In genomic region chr2:28209312-28209711, GRCh38 we compare ENCODE assay signal across 1 cellular context.
TF ChIP-seq lines count a peak whose summit lies in the region.

No MANE protein-coding gene starts in this region.

TF ChIP-seq in GM23338, 12 proteins besides CTCF, POLR2A, EP300 and RAD21 (continued from another document):
- TF ChIP-seq, protein P1, sequence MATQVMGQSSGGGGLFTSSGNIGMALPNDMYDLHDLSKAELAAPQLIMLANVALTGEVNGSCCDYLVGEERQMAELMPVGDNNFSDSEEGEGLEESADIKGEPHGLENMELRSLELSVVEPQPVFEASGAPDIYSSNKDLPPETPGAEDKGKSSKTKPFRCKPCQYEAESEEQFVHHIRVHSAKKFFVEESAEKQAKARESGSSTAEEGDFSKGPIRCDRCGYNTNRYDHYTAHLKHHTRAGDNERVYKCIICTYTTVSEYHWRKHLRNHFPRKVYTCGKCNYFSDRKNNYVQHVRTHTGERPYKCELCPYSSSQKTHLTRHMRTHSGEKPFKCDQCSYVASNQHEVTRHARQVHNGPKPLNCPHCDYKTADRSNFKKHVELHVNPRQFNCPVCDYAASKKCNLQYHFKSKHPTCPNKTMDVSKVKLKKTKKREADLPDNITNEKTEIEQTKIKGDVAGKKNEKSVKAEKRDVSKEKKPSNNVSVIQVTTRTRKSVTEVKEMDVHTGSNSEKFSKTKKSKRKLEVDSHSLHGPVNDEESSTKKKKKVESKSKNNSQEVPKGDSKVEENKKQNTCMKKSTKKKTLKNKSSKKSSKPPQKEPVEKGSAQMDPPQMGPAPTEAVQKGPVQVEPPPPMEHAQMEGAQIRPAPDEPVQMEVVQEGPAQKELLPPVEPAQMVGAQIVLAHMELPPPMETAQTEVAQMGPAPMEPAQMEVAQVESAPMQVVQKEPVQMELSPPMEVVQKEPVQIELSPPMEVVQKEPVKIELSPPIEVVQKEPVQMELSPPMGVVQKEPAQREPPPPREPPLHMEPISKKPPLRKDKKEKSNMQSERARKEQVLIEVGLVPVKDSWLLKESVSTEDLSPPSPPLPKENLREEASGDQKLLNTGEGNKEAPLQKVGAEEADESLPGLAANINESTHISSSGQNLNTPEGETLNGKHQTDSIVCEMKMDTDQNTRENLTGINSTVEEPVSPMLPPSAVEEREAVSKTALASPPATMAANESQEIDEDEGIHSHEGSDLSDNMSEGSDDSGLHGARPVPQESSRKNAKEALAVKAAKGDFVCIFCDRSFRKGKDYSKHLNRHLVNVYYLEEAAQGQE (IDR thresholded peaks at IDR 0.05; ENCODE audit: unreplicated experiment) = no peak
TF ChIP-seq in GM23338: peak in this region for 0.
